9 cellular contexts compared by ENCODE assay signal in genomic region chr17:47204722-47205418, GRCh38. TPM values are rescaled to one million over a fixed set of nuclear protein-coding genes. Genes with fewer than 3 reads are reported as not detected.
DNase-seq lines count a peak whose midpoint lies in the region; ATAC-seq and TF ChIP-seq lines count a peak whose summit lies in the region.
"Had no signal": no experiment of that assay in that cellular context is flagged by ENCODE, and none has a peak within 500 bp of the region (broad histone marks: within the 10 kb centered on the region; RNA-seq: fewer than 3 reads in every experiment).

No MANE protein-coding gene starts in this region.

- no peaks in the 10 kb centered on the region for H3K27me3 ChIP-seq in endocrine pancreas (ENCODE audit: control insufficient read depth, insufficient read depth, low read length)
- no peaks in the 10 kb centered on the region for H3K27me3 ChIP-seq in HAP-1 (ENCODE audit: low read depth)

- H3K27me3 Mint-ChIP-seq in natural killer cell (ENCODE audit: low read depth in 2 of 2), result no peaks in the 10 kb centered on the region

- H3K4me1 Mint-ChIP-seq in natural killer cell, result peaks cover 29 to 30% of the 10 kb centered on the region in 2 donors

- no peak overlapping the region for H3K9ac ChIP-seq in endocrine pancreas (ENCODE audit: control insufficient read depth, insufficient read depth, low read length)

- H3K36me3 ChIP-seq in endocrine pancreas (ENCODE audit: control insufficient read depth, insufficient read depth, low read length) (no peaks in the 10 kb centered on the region), HAP-1 (replicated peaks) (no peaks in the 10 kb centered on the region)

- H3K9me3 Mint-ChIP-seq in natural killer cell, result no peaks in the 10 kb centered on the region

- DNase-seq in activated naive CD4-positive, alpha-beta T cell treated with Interleukin-2 at 50 U/mL for 16 hours, result peak; percentile 26
- no peak for DNase-seq in activated naive CD4-positive, alpha-beta T cell (lab: John Stamatoyannopoulos, UW)
- peak; percentile 15 for DNase-seq in T-helper 22 cell (ENCODE audit: low read depth)
- no peak for DNase-seq in natural killer cell
- no peak for DNase-seq in HAP-1 (ENCODE audit: low spot score in 2 of 2)
- DNase-seq in HPDE6-E6E7 (ENCODE audit: extremely low spot score), result no peak

- H3K4me3 ChIP-seq in endocrine pancreas (ENCODE audit: control insufficient read depth, insufficient read depth, low read length) (peak overlapping the region; percentile 28), HAP-1 (no peak overlapping the region)

- ATAC-seq in HG03139 (IDR thresholded peaks at IDR 0.05; ENCODE audit: unreplicated experiment), result peak; percentile 46
- ATAC-seq in natural killer cell, result peak; percentile 72 to 79 (median 74)

- intact Hi-C loops in natural killer cell (cut with micrococcal nuclease), result loop anchor here (1.0 to 2.0 kb wide), 2 partner anchors 15 to 16 kb away; partner anchors contain the start of gene CDC27

- no peak for TF ChIP-seq CTCF in natural killer cell (IDR thresholded peaks at IDR 0.05)

- H3K4me1 ChIP-seq in endocrine pancreas (ENCODE audit: control insufficient read depth, insufficient read depth, low read length) (no peaks in the 10 kb centered on the region), HAP-1 (no peaks in the 10 kb centered on the region)

- in situ Hi-C loops in HAP-1 (cut with MboI; ENCODE audit: low sequenced_read_pairs), result no loop called here

- H3K27ac Mint-ChIP-seq in natural killer cell, result peak overlapping the region; percentile 86 to 90

- H3K4me3 Mint-ChIP-seq in natural killer cell, result peak overlapping the region; percentile 72

- no peaks in the 10 kb centered on the region for H3K36me3 Mint-ChIP-seq in natural killer cell

- H3K9me3 ChIP-seq in endocrine pancreas (ENCODE audit: control insufficient read depth, low read length) (no peaks in the 10 kb centered on the region), HAP-1 (no peaks in the 10 kb centered on the region)

RNA-seq across cellular contexts. Expression of gene MYL4, which starts 4.3 kb away (rescaled TPM):
- under 1 TPM in 1 of 3 donors, not detected in 2; 0.33 TPM for total RNA-seq in natural killer cell
- total RNA-seq: subcutaneous adipose tissue had no signal

RNA-seq across cellular contexts. Expression of gene CDC27, which starts 15.8 kb away (rescaled TPM):
- 10 to 100 TPM; 77.3 to 87.3 (median 78.8) TPM for total RNA-seq in natural killer cell

RNA-seq across cellular contexts. Expression of gene ITGB3, which starts 48.8 kb away (rescaled TPM):
- 10 to 100 TPM in 2 of 3 donors, 1 to 10 TPM in 1; 4.2 to 30.6 (median 11.6) TPM for total RNA-seq in natural killer cell

Comparison
In these comparisons a context has a peak if more than half of its experiments do, and no peak if none do; other contexts are left out.
1. DNase-seq: peak in activated naive CD4-positive, alpha-beta T cell treated with Interleukin-2 at 50 U/mL for 16 hours (single experiment) and T-helper 22 cell (single experiment); none in activated naive CD4-positive, alpha-beta T cell (0 of 4), natural killer cell (single experiment), HAP-1 (0 of 2) and HPDE6-E6E7 (single experiment).